20 cellular contexts compared by ENCODE assay signal in the genomic region with DNA sequence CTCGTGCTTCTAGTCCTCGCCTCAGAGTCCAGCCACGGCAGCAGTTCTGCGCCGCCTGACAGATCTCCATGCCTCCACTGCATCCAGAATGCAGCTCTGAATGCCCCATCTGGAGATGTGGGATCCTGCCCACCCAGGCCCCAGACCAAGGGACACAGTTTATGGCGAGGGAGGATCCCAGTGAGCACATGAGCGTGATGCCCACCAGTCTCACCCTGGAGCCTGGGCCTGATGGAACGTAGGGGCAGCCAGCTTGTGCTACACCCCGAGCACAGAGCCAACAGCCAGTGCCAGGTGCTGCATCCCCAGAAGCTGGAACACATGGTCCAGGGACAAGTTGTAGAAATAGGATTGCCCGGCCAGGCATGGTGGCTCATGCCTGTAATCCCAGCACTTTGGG. TPM values are rescaled to one million over a fixed set of nuclear protein-coding genes. Genes with fewer than 3 reads are reported as not detected.
DNase-seq lines count a peak whose midpoint lies in the region; ATAC-seq, FAIRE-seq and TF ChIP-seq lines count a peak whose summit lies in the region.
"Had no signal": no experiment of that assay in that cellular context is flagged by ENCODE, and none has a peak within 500 bp of the region (broad histone marks: within the 10 kb centered on the region; RNA-seq: fewer than 3 reads in every experiment).

No MANE protein-coding gene starts in this region.

- CTCF ChIA-PET in HepG2 (lab: Yijun Ruan, JAX; ENCODE audit: low intra/inter-chr PET ratio, low total read pairs) = no interaction called here

- H3K27me3 ChIP-seq in HepG2 (ENCODE audit: control insufficient read depth in 1 of 2, insufficient read depth in 2 of 2, low read length in 2 of 2) = peaks cover 1 to 6% of the 10 kb centered on the region in 2 experiments; a peak in 3 of 5 replicates
- H3K27me3 ChIP-seq in right lobe of liver = no peaks in the 10 kb centered on the region
- peaks cover 13% of the 10 kb centered on the region for H3K27me3 ChIP-seq in endodermal cell (ENCODE audit: control insufficient read depth, insufficient read depth, low read length, poor library complexity, severe bottlenecking)
- peaks cover 44% of the 10 kb centered on the region for H3K27me3 ChIP-seq in GM23338 (ENCODE audit: insufficient read depth)

- H3K4me3 ChIP-seq in HepG2 (replicated peaks in 1 of 3; ENCODE audit: insufficient read depth in 1 of 3, low read depth in 2 of 3, low read length in 3 of 3) = no peak overlapping the region
- no peak overlapping the region for H3K4me3 ChIP-seq in right lobe of liver
- no peak overlapping the region for H3K4me3 ChIP-seq in endodermal cell (ENCODE audit: low read length)
- no peak overlapping the region for H3K4me3 ChIP-seq in GM23338
- H3K4me3 ChIP-seq: BLaER1 treated with 17β-estradiol and CSF1 and Interleukin-3, amounts not matched to agents 10 nM and 100 nM; HAP-1 had no signal

- TF ChIP-seq CTCF in HepG2 (CRISPR knock-in tag; IDR thresholded peaks at IDR 0.05) (no peak), right lobe of liver (IDR thresholded peaks at IDR 0.05) (no peak), endodermal cell (conservative IDR thresholded peaks at IDR 0.05) (no peak), GM23338 (conservative IDR thresholded peaks at IDR 0.05; ENCODE audit: low read depth in 2 of 2) (no peak)

- H3K4me1 Mint-ChIP-seq in endodermal cell (peaks cover 6% of the 10 kb centered on the region), GM23338 (peaks cover 13% of the 10 kb centered on the region)

- no peak overlapping the region for H3K4me2 ChIP-seq in HepG2 (ENCODE audit: low read depth, low read length)
- no peak overlapping the region for H3K4me2 ChIP-seq in GM23338

- H3K79me2 ChIP-seq in HepG2 (ENCODE audit: insufficient read depth, low read length) = no peaks in the 10 kb centered on the region
- no peaks in the 10 kb centered on the region for H3K79me2 ChIP-seq in GM23338 (replicated peaks; ENCODE audit: insufficient read depth)

- DNase-seq in HepG2 (ENCODE audit: low spot score) = no peak
- DNase-seq in right lobe of liver = no peak
- DNase-seq in endodermal cell = peak; percentile 33
- peak; percentile 56 for DNase-seq in posterior vena cava (ENCODE audit: low spot score)
- no peak for DNase-seq in GM23338 (ENCODE audit: low spot score)
- no peak for DNase-seq in activated T-cell treated with anti-CD3 and anti-CD28 coated beads, Interleukin-2, amount 50 U/mL, for 1 hour
- no peak for DNase-seq in NOMO-1 treated with dmso at 0.1 percent for 144 hours (lab: John Stamatoyannopoulos, UW; ENCODE audit: unreplicated experiment)
- DNase-seq: 8988T; Calu3; CD8-positive, alpha-beta T cell; DMS53 had no signal

- H3K9me3 ChIP-seq in HepG2 (ENCODE audit: low read length) (no peaks in the 10 kb centered on the region), right lobe of liver (no peaks in the 10 kb centered on the region), endodermal cell (ENCODE audit: control insufficient read depth, low read length) (no peaks in the 10 kb centered on the region)
- H3K9me3 ChIP-seq: HAP-1 had no signal

- intact Hi-C loops in HepG2 (cut with micrococcal nuclease; ENCODE audit: unreplicated experiment) (no loop called here), right lobe of liver (cut with DNase I) (no loop called here), posterior vena cava (cut with DNase I) (no loop called here)

- 0 out of 2 replicates have a peak, but pooled peaks cover 5% of the 10 kb centered on the region for H3F3A ChIP-seq in GM23338 (replicated peaks; ENCODE audit: low read depth)

- in situ Hi-C loops in HepG2 (cut with HindIII; ENCODE audit: extremely low pct_ligation_motif_present, low pct_unique_long_range_greater_than_20kb) = loop anchor here (25.0 kb wide), 1 partner anchor 407 kb away; no protein-coding TSS in a partner anchor

- H3K36me3 ChIP-seq in HepG2 (replicated peaks in 1 of 2; ENCODE audit: control insufficient read depth in 1 of 2, insufficient read depth in 2 of 2, low read length in 2 of 2) (no peaks in the 10 kb centered on the region), right lobe of liver (no peaks in the 10 kb centered on the region), endodermal cell (ENCODE audit: control insufficient read depth, insufficient read depth, low read length) (no peaks in the 10 kb centered on the region), GM23338 (ENCODE audit: insufficient read depth) (no peaks in the 10 kb centered on the region)
- H3K36me3 ChIP-seq: HAP-1 had no signal

- ATAC-seq in HepG2 = no peak
- no peak for ATAC-seq in right lobe of liver
- no peak for ATAC-seq in GM23338
- no peak for ATAC-seq in GM21515 (IDR thresholded peaks at IDR 0.05; ENCODE audit: unreplicated experiment)
- ATAC-seq: CD8-positive, alpha-beta T cell had no signal

- peaks cover 70% of the 10 kb centered on the region for H3K27me3 Mint-ChIP-seq in endodermal cell (ENCODE audit: insufficient read depth)
- peaks cover 47% of the 10 kb centered on the region for H3K27me3 Mint-ChIP-seq in GM23338 (ENCODE audit: insufficient read depth, low read depth, poor library complexity)

- H3K27ac Mint-ChIP-seq in endodermal cell (no peak overlapping the region), GM23338 (no peak overlapping the region)
- H3K27ac Mint-ChIP-seq: CD8-positive, alpha-beta T cell had no signal

- no peak overlapping the region for H3K27ac ChIP-seq in HepG2 (ENCODE audit: extremely low read length, insufficient read depth, low read length)
- H3K27ac ChIP-seq in right lobe of liver = no peak overlapping the region
- H3K27ac ChIP-seq in endodermal cell (ENCODE audit: low read depth, low read length) = no peak overlapping the region
- no peak overlapping the region for H3K27ac ChIP-seq in GM23338 (ENCODE audit: low read depth)

- H2AFZ ChIP-seq in HepG2 (ENCODE audit: low read length) (no peak overlapping the region), GM23338 (no peak overlapping the region)

- H3K9me2 ChIP-seq in GM23338 (ENCODE audit: insufficient read depth) = no peaks in the 10 kb centered on the region

- no peaks in the 10 kb centered on the region for H4K20me1 ChIP-seq in HepG2 (ENCODE audit: insufficient read depth, low read length)
- no peaks in the 10 kb centered on the region for H4K20me1 ChIP-seq in GM23338 (replicated peaks; ENCODE audit: insufficient read depth)

- BruUV-seq in HepG2 (replicated peaks; lab: Mats Ljungman, UMichigan) = no TSS peak

- H3K4me1 ChIP-seq in HepG2 (ENCODE audit: insufficient read depth, low read length) (peaks cover 34% of the 10 kb centered on the region), right lobe of liver (peaks cover 0 to 8% (median 0%) of the 10 kb centered on the region in 4 donors), endodermal cell (ENCODE audit: control insufficient read depth, insufficient read depth, low read length) (no peaks in the 10 kb centered on the region), GM23338 (ENCODE audit: insufficient read depth) (no peaks in the 10 kb centered on the region)
- H3K4me1 ChIP-seq: HAP-1 had no signal

- TF ChIP-seq POLR2A in HepG2 (IDR thresholded peaks at IDR 0.05; ENCODE audit: insufficient read depth in 1 of 2, low read depth in 2 of 2, low read length in 2 of 2) = no peak
- TF ChIP-seq POLR2A in right lobe of liver (IDR thresholded peaks at IDR 0.05) = no peak

- H3K36me3 Mint-ChIP-seq in endodermal cell (ENCODE audit: low read depth) (no peaks in the 10 kb centered on the region), GM23338 (ENCODE audit: low read depth) (no peaks in the 10 kb centered on the region; the same call in 2 of the 3 replicates)
- H3K36me3 Mint-ChIP-seq: CD8-positive, alpha-beta T cell had no signal

- TF ChIP-seq EP300 in HepG2 (IDR thresholded peaks at IDR 0.05; ENCODE audit: low read depth in 2 of 2, low read length in 2 of 2) (no peak), HepG2 (CRISPR knock-in tag; IDR thresholded peaks at IDR 0.05; ENCODE audit: borderline replicate concordance) (no peak)

- WGBS in HepG2 (ENCODE audit: low lambda C conversion rate) = 87% methylated on average over 7 of the region's 10 CpGs
- WGBS in right lobe of liver (ENCODE audit: insufficient coverage, low coverage, low lambda C conversion rate, missing lambda C conversion rate) = 100% methylated on average over 2 of the region's 10 CpGs
- 94 to 96% methylated on average over 7 to 10 of the region's 10 CpGs for WGBS in endodermal cell (ENCODE audit: insufficient coverage in 1 of 2, insufficient read length in 1 of 2), 2 experiments

- H3K9me3 Mint-ChIP-seq in endodermal cell (no peaks in the 10 kb centered on the region), GM23338 (no peaks in the 10 kb centered on the region; the same call in 2 of the 3 replicates)

- POLR2A ChIA-PET in HepG2 (lab: Yijun Ruan, JAX) = no interaction called here

- no peak overlapping the region for H3K4me3 Mint-ChIP-seq in endodermal cell
- H3K4me3 Mint-ChIP-seq in GM23338 = no peak overlapping the region
- H3K4me3 Mint-ChIP-seq: CD8-positive, alpha-beta T cell had no signal

- H3K9ac ChIP-seq in HepG2 (ENCODE audit: insufficient read depth, low read depth, low read length) (no peak overlapping the region), endodermal cell (ENCODE audit: extremely low read depth, low read length, poor library complexity, severe bottlenecking) (no peak overlapping the region)
- H3K9ac ChIP-seq: BLaER1 treated with 17β-estradiol and CSF1 and Interleukin-3, amounts not matched to agents 10 nM and 100 nM had no signal

- no peak for TF ChIP-seq RAD21 in HepG2 (CRISPR knock-in tag; IDR thresholded peaks at IDR 0.05)

- no peak for FAIRE-seq in HepG2 (lab: Jason Lieb, UNC)
- FAIRE-seq: G401.6, GM12892, GM18507 had no signal

RNA-seq across cellular contexts. Expression of a gene that starts 10.4 kb away (rescaled TPM):
- total RNA-seq in HepG2 (2016; rRNA removed; fragmentation: Illumina TruSeq; extraction: Trizol) (not detected in 2 replicates), right lobe of liver (not detected), endodermal cell (not detected), posterior vena cava (not detected)
- total RNA-seq in HepG2 (2016; cell fraction: cytosol; rRNA removed; fragmentation: Illumina TruSeq; extraction: Trizol; ENCODE audit: low read depth) = not detected in 2 replicates
- not detected in 2 replicates for total RNA-seq in HepG2 (2016; cell fraction: insoluble cytoplasmic fraction; rRNA removed; fragmentation: Illumina TruSeq; extraction: Trizol)
- total RNA-seq in HepG2 (2016; cell fraction: membrane; rRNA removed; fragmentation: Illumina TruSeq; extraction: Trizol) = not detected in 2 replicates
- total RNA-seq in HepG2 (2016; cell fraction: nucleus; rRNA removed; fragmentation: Illumina TruSeq; extraction: Trizol) = not detected in 2 replicates
- polyA plus RNA-seq in HepG2 (2011; rRNA removed) (not detected in 2 replicates), GM23338 (2016; fragmentation: Nextera tagmentation; extraction: Ambion mirVana) (not detected in 2 replicates)
- not detected in 2 replicates for polyA plus RNA-seq in HepG2 (2011; cell fraction: cytosol; rRNA removed)
- polyA plus RNA-seq in HepG2 (2011; cell fraction: nucleus; rRNA removed) = not detected in 2 replicates
- not detected in 2 replicates for polyA plus RNA-seq in HepG2 (2012)
- polyA plus RNA-seq in HepG2 (2016; cell fraction: cytosol; fragmentation: Illumina TruSeq; extraction: Trizol; ENCODE audit: low read depth) = not detected in 2 replicates
- not detected in 2 replicates for polyA plus RNA-seq in HepG2 (2016; cell fraction: insoluble cytoplasmic fraction; fragmentation: Illumina TruSeq; extraction: Trizol; ENCODE audit: low read depth)
- not detected in 2 replicates for polyA plus RNA-seq in HepG2 (2016; cell fraction: membrane; fragmentation: Illumina TruSeq; extraction: Trizol; ENCODE audit: low read depth)
- not detected in 2 replicates for polyA plus RNA-seq in HepG2 (2016; cell fraction: nucleus; fragmentation: Illumina TruSeq; extraction: Trizol; ENCODE audit: insufficient read depth, low read depth)
- not detected in 2 replicates for polyA minus RNA-seq in HepG2 (2011; rRNA and poly(A)+ RNA removed; ENCODE audit: low replicate concordance)
- polyA minus RNA-seq in HepG2 (2011; cell fraction: cytosol; rRNA and poly(A)+ RNA removed) = not detected in 2 replicates
- not detected in 2 replicates for polyA minus RNA-seq in HepG2 (2011; cell fraction: nucleus; rRNA and poly(A)+ RNA removed)
- polyA plus RNA-seq in endodermal cell (2013, experiment 1 of 2) = not detected
- polyA plus RNA-seq in endodermal cell (2013, experiment 2 of 2) = not detected
- not detected in 2 replicates for total RNA-seq in GM23338 (2014; rRNA removed; shearing (Covaris generic))
- total RNA-seq: A673; Calu3; CD8-positive, alpha-beta T cell; H4 had no signal
- polyA plus RNA-seq: AG04450 had no signal

Comparison
In these comparisons a context has a peak if more than half of its experiments do, and no peak if none do; other contexts are left out.
1. DNase-seq: peak in endodermal cell (single experiment) and posterior vena cava (single experiment); none in HepG2 (single experiment), right lobe of liver (0 of 3), GM23338 (single experiment), activated T-cell treated with anti-CD3 and anti-CD28 coated beads, Interleukin-2, amount 50 U/mL, for 1 hour (single experiment) and NOMO-1 treated with dmso at 0.1 percent for 144 hours (single experiment).